In the genomic region with DNA sequence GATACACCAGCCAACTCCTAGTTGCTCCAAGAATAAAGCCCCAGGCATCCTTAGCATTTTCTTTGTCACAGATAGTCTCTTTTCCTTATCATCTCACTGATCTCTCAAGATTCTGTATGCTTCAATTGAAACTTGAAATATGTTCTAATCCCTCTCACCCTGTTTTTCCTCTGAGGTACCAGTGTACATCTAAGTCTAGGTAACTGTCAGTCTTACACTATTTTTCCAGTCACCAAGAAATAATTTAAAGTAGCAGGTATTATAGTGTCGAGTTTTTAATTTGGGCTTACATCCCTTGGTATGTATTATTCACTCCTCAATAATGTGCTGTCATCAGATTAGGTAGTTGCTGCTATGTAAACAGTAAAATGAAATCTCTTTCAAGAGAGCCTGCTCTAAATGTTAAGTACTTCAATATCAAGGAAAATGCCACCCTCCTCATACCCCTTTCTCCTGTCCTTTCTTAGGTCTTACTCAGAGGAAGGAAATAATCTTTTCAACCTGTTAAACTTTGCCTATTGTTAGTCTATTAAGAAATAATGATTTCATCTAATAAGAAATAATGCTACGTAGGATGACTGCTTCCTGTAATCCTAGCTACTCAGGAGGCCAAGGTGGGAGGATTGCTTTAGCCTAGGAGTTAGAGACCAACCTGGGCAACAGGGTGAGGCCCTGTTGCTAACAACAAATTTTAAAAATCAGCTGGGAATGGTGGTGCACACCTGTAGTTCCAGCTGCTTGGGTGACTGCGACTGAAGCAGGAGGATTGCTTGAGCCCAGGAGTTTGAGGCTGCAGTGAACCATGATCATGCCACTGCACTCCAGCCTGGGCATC, we compare ENCODE assay signal across 1 cellular context.
TF ChIP-seq lines count a peak whose summit lies in the region.

No MANE protein-coding gene starts in this region.

TF ChIP-seq in SK-N-SH treated with all-trans-retinoic acid at 6 μM for 48 hours, 23 proteins besides CTCF, POLR2A, EP300 and RAD21 (continued from another document):
- TF ChIP-seq PATZ1 (CRISPR knock-in tag; IDR thresholded peaks at IDR 0.05; ENCODE audit: borderline replicate concordance) = no peak
- TF ChIP-seq SNAI2 (CRISPR knock-in tag; IDR thresholded peaks at IDR 0.05) = no peak
- no peak for TF ChIP-seq ISL1 (CRISPR knock-in tag; IDR thresholded peaks at IDR 0.05)
- TF ChIP-seq OSR1 (CRISPR knock-in tag; IDR thresholded peaks at IDR 0.05) = no peak
- TF ChIP-seq CSDC2 (CRISPR knock-in tag; IDR thresholded peaks at IDR 0.05) = no peak
- no peak for TF ChIP-seq ZNF8 (CRISPR knock-in tag; IDR thresholded peaks at IDR 0.05)
- TF ChIP-seq ESRRG (CRISPR knock-in tag; IDR thresholded peaks at IDR 0.05) = no peak
- no peak for TF ChIP-seq ARNTL (CRISPR knock-in tag; IDR thresholded peaks at IDR 0.05; ENCODE audit: borderline replicate concordance, low read depth)
- no peak for TF ChIP-seq BACH2 (CRISPR knock-in tag; IDR thresholded peaks at IDR 0.05; ENCODE audit: borderline replicate concordance)
- no peak for TF ChIP-seq ZFP30 (CRISPR knock-in tag; IDR thresholded peaks at IDR 0.05)
TF ChIP-seq in SK-N-SH treated with all-trans-retinoic acid at 6 μM for 48 hours: peak in this region for 0.
